In the genomic region with DNA sequence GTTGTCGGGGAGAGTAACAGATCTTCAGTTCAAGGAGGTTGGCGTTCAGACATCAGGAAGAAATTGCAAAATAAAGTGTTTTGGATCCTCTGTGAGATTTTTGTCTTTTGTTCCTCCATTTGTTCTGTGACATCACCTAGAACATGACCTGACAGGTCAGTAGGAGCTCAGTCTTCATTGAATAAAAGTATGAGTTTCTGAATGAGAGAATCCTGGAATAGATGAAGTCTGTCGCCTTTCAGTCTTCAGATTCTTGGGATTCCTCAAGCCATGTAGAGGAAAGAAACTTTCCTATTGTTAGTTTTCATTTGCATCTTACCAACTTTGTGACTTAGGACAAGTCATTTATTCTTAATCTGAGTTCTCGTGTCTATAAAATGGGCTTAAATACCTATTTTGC, we compare ENCODE assay signal across 1 cellular context.
TF ChIP-seq lines count a peak whose summit lies in the region.

No MANE protein-coding gene starts in this region.

TF ChIP-seq in HEK293, 187 proteins besides CTCF, POLR2A, EP300 and RAD21:
- TF ChIP-seq HOXD13 (CRISPR knock-in tag; IDR thresholded peaks at IDR 0.05; ENCODE audit: borderline replicate concordance) (no peak), GLI4 (tag by site-specific recombination; IDR thresholded peaks at IDR 0.05) (no peak), PRDM1 (tag by site-specific recombination; IDR thresholded peaks at IDR 0.05) (no peak), ZNF548 (tag by site-specific recombination; IDR thresholded peaks at IDR 0.05) (no peak), ZNF501 (tag by site-specific recombination; IDR thresholded peaks at IDR 0.05) (no peak), PRDM10 (tag by site-specific recombination; IDR thresholded peaks at IDR 0.05) (no peak), KLF7 (tag by site-specific recombination; IDR thresholded peaks at IDR 0.05; ENCODE audit: borderline replicate concordance) (no peak), ZNF362 (tag by site-specific recombination; IDR thresholded peaks at IDR 0.05) (no peak), ZBTB49 (tag by site-specific recombination; IDR thresholded peaks at IDR 0.05; ENCODE audit: low read depth) (no peak), OSR2 (tag by site-specific recombination; IDR thresholded peaks at IDR 0.05) (no peak), ZBTB20 (tag by site-specific recombination; IDR thresholded peaks at IDR 0.05) (no peak)
- TF ChIP-seq, protein P1, sequence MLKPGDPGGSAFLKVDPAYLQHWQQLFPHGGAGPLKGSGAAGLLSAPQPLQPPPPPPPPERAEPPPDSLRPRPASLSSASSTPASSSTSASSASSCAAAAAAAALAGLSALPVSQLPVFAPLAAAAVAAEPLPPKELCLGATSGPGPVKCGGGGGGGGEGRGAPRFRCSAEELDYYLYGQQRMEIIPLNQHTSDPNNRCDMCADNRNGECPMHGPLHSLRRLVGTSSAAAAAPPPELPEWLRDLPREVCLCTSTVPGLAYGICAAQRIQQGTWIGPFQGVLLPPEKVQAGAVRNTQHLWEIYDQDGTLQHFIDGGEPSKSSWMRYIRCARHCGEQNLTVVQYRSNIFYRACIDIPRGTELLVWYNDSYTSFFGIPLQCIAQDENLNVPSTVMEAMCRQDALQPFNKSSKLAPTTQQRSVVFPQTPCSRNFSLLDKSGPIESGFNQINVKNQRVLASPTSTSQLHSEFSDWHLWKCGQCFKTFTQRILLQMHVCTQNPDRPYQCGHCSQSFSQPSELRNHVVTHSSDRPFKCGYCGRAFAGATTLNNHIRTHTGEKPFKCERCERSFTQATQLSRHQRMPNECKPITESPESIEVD (tag by site-specific recombination; IDR thresholded peaks at IDR 0.05), result no peak
- TF ChIP-seq, protein P2, sequence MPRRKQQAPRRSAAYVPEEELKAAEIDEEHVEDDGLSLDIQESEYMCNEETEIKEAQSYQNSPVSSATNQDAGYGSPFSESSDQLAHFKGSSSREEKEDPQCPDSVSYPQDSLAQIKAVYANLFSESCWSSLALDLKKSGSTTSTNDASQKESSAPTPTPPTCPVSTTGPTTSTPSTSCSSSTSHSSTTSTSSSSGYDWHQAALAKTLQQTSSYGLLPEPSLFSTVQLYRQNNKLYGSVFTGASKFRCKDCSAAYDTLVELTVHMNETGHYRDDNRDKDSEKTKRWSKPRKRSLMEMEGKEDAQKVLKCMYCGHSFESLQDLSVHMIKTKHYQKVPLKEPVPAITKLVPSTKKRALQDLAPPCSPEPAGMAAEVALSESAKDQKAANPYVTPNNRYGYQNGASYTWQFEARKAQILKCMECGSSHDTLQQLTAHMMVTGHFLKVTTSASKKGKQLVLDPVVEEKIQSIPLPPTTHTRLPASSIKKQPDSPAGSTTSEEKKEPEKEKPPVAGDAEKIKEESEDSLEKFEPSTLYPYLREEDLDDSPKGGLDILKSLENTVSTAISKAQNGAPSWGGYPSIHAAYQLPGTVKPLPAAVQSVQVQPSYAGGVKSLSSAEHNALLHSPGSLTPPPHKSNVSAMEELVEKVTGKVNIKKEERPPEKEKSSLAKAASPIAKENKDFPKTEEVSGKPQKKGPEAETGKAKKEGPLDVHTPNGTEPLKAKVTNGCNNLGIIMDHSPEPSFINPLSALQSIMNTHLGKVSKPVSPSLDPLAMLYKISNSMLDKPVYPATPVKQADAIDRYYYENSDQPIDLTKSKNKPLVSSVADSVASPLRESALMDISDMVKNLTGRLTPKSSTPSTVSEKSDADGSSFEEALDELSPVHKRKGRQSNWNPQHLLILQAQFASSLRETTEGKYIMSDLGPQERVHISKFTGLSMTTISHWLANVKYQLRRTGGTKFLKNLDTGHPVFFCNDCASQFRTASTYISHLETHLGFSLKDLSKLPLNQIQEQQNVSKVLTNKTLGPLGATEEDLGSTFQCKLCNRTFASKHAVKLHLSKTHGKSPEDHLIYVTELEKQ (tag by site-specific recombination; IDR thresholded peaks at IDR 0.05; ENCODE audit: borderline replicate concordance), result no peak
